10 cellular contexts compared by ENCODE assay signal in genomic region chr13:110640591-110641029, GRCh38. TPM values are rescaled to one million over a fixed set of nuclear protein-coding genes. Genes with fewer than 3 reads are reported as not detected.
DNase-seq lines count a peak whose midpoint lies in the region; ATAC-seq and TF ChIP-seq lines count a peak whose summit lies in the region.
"Had no signal": no experiment of that assay in that cellular context is flagged by ENCODE, and none has a peak within 500 bp of the region (broad histone marks: within the 10 kb centered on the region; RNA-seq: fewer than 3 reads in every experiment).

No MANE protein-coding gene starts in this region.

- H3K27me3 ChIP-seq in osteoblast (ENCODE audit: insufficient read depth, low read length): no peaks in the 10 kb centered on the region
- H3K27me3 ChIP-seq in colonic mucosa: no peaks in the 10 kb centered on the region
- H3K27me3 ChIP-seq: pancreas had no signal

- ATAC-seq in GM19463 (IDR thresholded peaks at IDR 0.05; ENCODE audit: unreplicated experiment) (no peak), HG03521 (IDR thresholded peaks at IDR 0.05; ENCODE audit: unreplicated experiment) (no peak)

- H3K36me3 ChIP-seq in osteoblast (ENCODE audit: insufficient read depth, low read length): peaks cover 64% of the 10 kb centered on the region
- peaks cover 12% of the 10 kb centered on the region for H3K36me3 ChIP-seq in colonic mucosa

- no peak for TF ChIP-seq CTCF in VCaP (conservative IDR thresholded peaks at IDR 0.05)
- TF ChIP-seq CTCF in fibroblast of villous mesenchyme (IDR thresholded peaks at IDR 0.05; ENCODE audit: insufficient read depth, low read depth, low read length): no peak
- TF ChIP-seq CTCF in osteoblast (IDR thresholded peaks at IDR 0.05; ENCODE audit: extremely low read depth, low read depth, low read length): no peak
- no peak for TF ChIP-seq CTCF in colonic mucosa (IDR thresholded peaks at IDR 0.05)

- H3K4me1 ChIP-seq in osteoblast (ENCODE audit: insufficient read depth, low read length): peaks cover 5% of the 10 kb centered on the region
- H3K4me1 ChIP-seq in colonic mucosa: no peaks in the 10 kb centered on the region

- H3K9me3 ChIP-seq in osteoblast (ENCODE audit: low read depth, low read length) (no peaks in the 10 kb centered on the region), colonic mucosa (no peaks in the 10 kb centered on the region)
- H3K9me3 ChIP-seq: pancreas had no signal

- H3K79me2 ChIP-seq in osteoblast (ENCODE audit: insufficient read depth, low read length): peaks cover 7% of the 10 kb centered on the region

- no peak overlapping the region for H3K9ac ChIP-seq in colonic mucosa (ENCODE audit: low read depth in 2 of 2, low read length in 2 of 2)

- intact Hi-C loops in colonic mucosa (cut with DNase I): no loop called here

- DNase-seq in EH (ENCODE audit: low read depth): peak; percentile 19
- DNase-seq in fibroblast of villous mesenchyme (ENCODE audit: low read depth): peak; percentile 28
- no peak for DNase-seq in osteoblast (ENCODE audit: insufficient read length, low spot score, missing footprints)
- no peak for DNase-seq in colonic mucosa
- no peak for DNase-seq in NOMO-1 (lab: John Stamatoyannopoulos, UW; ENCODE audit: unreplicated experiment in 2 of 2)
- DNase-seq: KG1, pancreas had no signal

- no peak overlapping the region for H3K4me2 ChIP-seq in osteoblast (ENCODE audit: insufficient read depth, low read length)

- H3K27ac ChIP-seq in VCaP: peak overlapping the region; percentile 38
- peak overlapping the region; percentile 6 for H3K27ac ChIP-seq in osteoblast (ENCODE audit: low read depth, low read length)
- H3K27ac ChIP-seq in colonic mucosa: no peak overlapping the region
- H3K27ac ChIP-seq: pancreas had no signal

- H3K4me3 ChIP-seq in fibroblast of villous mesenchyme (ENCODE audit: low read depth, low read length): no peak overlapping the region
- H3K4me3 ChIP-seq in osteoblast (ENCODE audit: insufficient read depth, low read length): no peak overlapping the region
- no peak overlapping the region for H3K4me3 ChIP-seq in colonic mucosa
- H3K4me3 ChIP-seq: pancreas had no signal

- H2AFZ ChIP-seq in osteoblast (ENCODE audit: low read length): no peak overlapping the region

- peaks cover 17% of the 10 kb centered on the region for H4K20me1 ChIP-seq in osteoblast (ENCODE audit: insufficient read depth, low read length)

RNA-seq across cellular contexts. Expression of gene NAXD, which starts 25.3 kb away (rescaled TPM):
- 13.5 and 16.8 TPM in 2 replicates for total RNA-seq in fibroblast of villous mesenchyme
- 13.8 and 15.9 TPM in 2 replicates for total RNA-seq in osteoblast
- 10 to 100 TPM; 36.7 to 40.4 TPM for total RNA-seq in colonic mucosa

Comparison
In these comparisons a context has a peak if more than half of its experiments do, and no peak if none do; other contexts are left out.
1. DNase-seq: peak in EH (single experiment) and fibroblast of villous mesenchyme (single experiment); none in osteoblast (single experiment), colonic mucosa (single experiment) and NOMO-1 (0 of 2).